Comparison of ENCODE assay signal across 2 cellular contexts in the genomic region with DNA sequence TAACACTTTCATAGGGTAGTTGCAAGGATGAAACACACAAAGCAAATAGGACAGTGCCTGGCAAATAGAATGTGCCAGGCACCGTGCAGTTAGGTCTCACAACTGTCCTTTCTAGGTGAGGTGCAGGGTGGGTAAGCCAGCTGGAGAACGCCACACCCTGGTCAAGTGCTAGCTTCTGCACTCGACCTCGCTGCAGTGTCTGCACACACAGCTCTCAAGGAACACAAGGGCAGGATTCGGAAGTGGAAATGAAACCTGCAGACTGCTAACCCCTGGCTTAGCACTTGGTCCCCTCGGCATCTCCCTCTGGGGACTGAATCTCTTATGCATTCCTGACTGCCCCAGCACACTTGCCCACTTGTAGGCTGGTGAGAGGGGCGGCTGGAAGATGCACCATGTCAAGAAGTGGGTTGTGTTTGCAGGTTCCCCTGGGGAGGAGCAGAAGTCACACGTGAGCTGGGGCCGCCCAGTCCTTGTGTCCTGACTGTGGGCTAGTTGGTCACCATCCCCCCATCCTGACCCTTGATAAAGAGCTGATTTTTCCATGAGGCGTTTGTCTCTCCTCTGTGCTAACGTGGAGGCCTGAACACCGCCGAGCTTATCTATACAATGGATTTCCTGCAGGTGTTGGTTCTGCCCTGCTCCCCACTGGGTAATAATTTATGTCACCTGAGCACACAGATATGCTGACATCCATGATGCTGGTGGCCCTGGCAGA.
TF ChIP-seq lines count a peak whose summit lies in the region.

No MANE protein-coding gene starts in this region.

TF ChIP-seq in SK-N-SH, 30 proteins besides CTCF, POLR2A, EP300 and RAD21 (continued from another document):
- TF ChIP-seq USF2 (IDR thresholded peaks at IDR 0.05; ENCODE audit: borderline replicate concordance, low read depth, low read length) (no peak), MXI1 (IDR thresholded peaks at IDR 0.05; ENCODE audit: low read depth, low read length) (no peak)

TF ChIP-seq in SK-N-SH treated with all-trans-retinoic acid at 6 μM for 48 hours, 23 proteins besides CTCF, POLR2A, EP300 and RAD21 (continued from another document):
- TF ChIP-seq OSR1 (CRISPR knock-in tag; IDR thresholded peaks at IDR 0.05): no peak
- TF ChIP-seq, protein P1, sequence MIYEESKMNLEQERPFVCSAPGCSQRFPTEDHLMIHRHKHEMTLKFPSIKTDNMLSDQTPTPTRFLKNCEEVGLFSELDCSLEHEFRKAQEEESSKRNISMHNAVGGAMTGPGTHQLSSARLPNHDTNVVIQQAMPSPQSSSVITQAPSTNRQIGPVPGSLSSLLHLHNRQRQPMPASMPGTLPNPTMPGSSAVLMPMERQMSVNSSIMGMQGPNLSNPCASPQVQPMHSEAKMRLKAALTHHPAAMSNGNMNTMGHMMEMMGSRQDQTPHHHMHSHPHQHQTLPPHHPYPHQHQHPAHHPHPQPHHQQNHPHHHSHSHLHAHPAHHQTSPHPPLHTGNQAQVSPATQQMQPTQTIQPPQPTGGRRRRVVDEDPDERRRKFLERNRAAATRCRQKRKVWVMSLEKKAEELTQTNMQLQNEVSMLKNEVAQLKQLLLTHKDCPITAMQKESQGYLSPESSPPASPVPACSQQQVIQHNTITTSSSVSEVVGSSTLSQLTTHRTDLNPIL (CRISPR knock-in tag; IDR thresholded peaks at IDR 0.05; ENCODE audit: low read depth): no peak
- no peak for TF ChIP-seq ZFP3 (CRISPR knock-in tag; IDR thresholded peaks at IDR 0.05)
- no peak for TF ChIP-seq PATZ1 (CRISPR knock-in tag; IDR thresholded peaks at IDR 0.05; ENCODE audit: borderline replicate concordance)
- no peak for TF ChIP-seq ISL1 (CRISPR knock-in tag; IDR thresholded peaks at IDR 0.05)
- TF ChIP-seq RARB (CRISPR knock-in tag; IDR thresholded peaks at IDR 0.05): no peak
- no peak for TF ChIP-seq ZNF70 (CRISPR knock-in tag; IDR thresholded peaks at IDR 0.05)
